8 cellular contexts compared by ENCODE assay signal in genomic region chr15:93088981-93089854, GRCh38. TPM values are rescaled to one million over a fixed set of nuclear protein-coding genes. Genes with fewer than 3 reads are reported as not detected.
DNase-seq lines count a peak whose midpoint lies in the region; ATAC-seq lines count a peak whose summit lies in the region.

TSS of gene RGMA (minus strand) at chr15:93089211. CDS start at chr15:93088932, 279 bp downstream.

- peaks cover 26% of the 10 kb centered on the region for H3K36me3 ChIP-seq in BLaER1
- H3K36me3 ChIP-seq in adipocyte (ENCODE audit: control insufficient read depth, insufficient read depth, low read length, severe bottlenecking) = no peaks in the 10 kb centered on the region
- H3K36me3 ChIP-seq in iPS-20b (ENCODE audit: insufficient read depth, low read depth, low read length) = 0 out of 2 replicates have a peak, but pooled peaks cover 3% of the 10 kb centered on the region

- H3K27me3 ChIP-seq in BLaER1 = no peaks in the 10 kb centered on the region
- peaks cover 44% of the 10 kb centered on the region for H3K27me3 ChIP-seq in adipocyte (replicated peaks; ENCODE audit: control insufficient read depth, insufficient read depth, low read length)
- H3K27me3 ChIP-seq in iPS-20b (ENCODE audit: insufficient read depth, low read length) = peaks cover 67% of the 10 kb centered on the region

- H3K4me2 ChIP-seq in BLaER1 = peak within 1 kb of the TSS; percentile 98

- peaks cover 73% of the 10 kb centered on the region for H3K4me1 ChIP-seq in BLaER1
- H3K4me1 ChIP-seq in adipocyte (ENCODE audit: control insufficient read depth, insufficient read depth, low read length) = peaks cover 11% of the 10 kb centered on the region
- H3K4me1 ChIP-seq in iPS-20b (ENCODE audit: insufficient read depth, low read length) = peaks cover 14% of the 10 kb centered on the region; the same call in 1 of the 2 replicates

- ATAC-seq in HG02970 (IDR thresholded peaks at IDR 0.05; ENCODE audit: low FRiP score, unreplicated experiment) (peak; percentile 28), HG03025 (IDR thresholded peaks at IDR 0.05; ENCODE audit: low FRiP score, unreplicated experiment) (no peak)

- H3K9me3 ChIP-seq in BLaER1 = no peaks in the 10 kb centered on the region
- no peaks in the 10 kb centered on the region for H3K9me3 ChIP-seq in adipocyte (ENCODE audit: control insufficient read depth, low read length)
- H3K9me3 ChIP-seq in iPS-20b (ENCODE audit: insufficient read depth, low read depth, low read length) = no peaks in the 10 kb centered on the region

- peak within 1 kb of the TSS; percentile 89 for H3K27ac ChIP-seq in BLaER1
- no peak within 1 kb of the TSS for H3K27ac ChIP-seq in iPS-20b (ENCODE audit: low read length)
- peak within 1 kb of the TSS in 14 of 21 experiments; percentile 4 to 86 (median 57) for H3K27ac ChIP-seq in skin epidermis

- DNase-seq in adipocyte (ENCODE audit: low read depth) (peak; percentile 40), SKM-1 (lab: John Stamatoyannopoulos, UW; ENCODE audit: unreplicated experiment) (no peak), dermis blood vessel endothelial cell (no peak)

- H3K9ac ChIP-seq in BLaER1 (peak within 1 kb of the TSS; percentile 89), adipocyte (ENCODE audit: low read length) (no peak within 1 kb of the TSS), iPS-20b (ENCODE audit: low read depth, low read length) (peak within 1 kb of the TSS; percentile 65; the same call in 1 of the 2 replicates)

- peaks cover 35% of the 10 kb centered on the region for H4K20me1 ChIP-seq in BLaER1

- H3K4me3 ChIP-seq in BLaER1 = peak within 1 kb of the TSS; percentile 88
- H3K4me3 ChIP-seq in adipocyte (ENCODE audit: low read length) = peak within 1 kb of the TSS; percentile 65
- H3K4me3 ChIP-seq in iPS-20b (ENCODE audit: low read length) = peak within 1 kb of the TSS; percentile 79
- peak within 1 kb of the TSS; percentile 29 to 68 (median 47) for H3K4me3 ChIP-seq in skin epidermis

RNA-seq across cellular contexts. Expression of gene RGMA, which starts in this region (rescaled TPM):
- total RNA-seq in dermis blood vessel endothelial cell = 0.34 and 0.47 TPM in 2 replicates
